In genomic region chr1:3085721-3086120, GRCh38 we compare ENCODE assay signal across 37 cellular contexts. TPM values are rescaled to one million over a fixed set of nuclear protein-coding genes. Genes with fewer than 3 reads are reported as not detected.
"Had no signal": no experiment of that assay in that cellular context is flagged by ENCODE, and none has a peak within 500 bp of the region (broad histone marks: within the 10 kb centered on the region; RNA-seq: fewer than 3 reads in every experiment).

No MANE protein-coding gene starts in this region.

- H3K4me3 ChIP-seq: MG63 had no signal

- H3K27ac ChIP-seq: KMS-11 had no signal

- H3K4me2 ChIP-seq: KMS-11 had no signal

- DNase-seq: Karpas-422, Kasumi-1, KBM-7, KG1, MG63, MM.1S, MV-4-11, NCI-H1048, NCI-H1092, NCI-H1092 treated with DMSO at 0.1 percent for 48 hours, NCI-H1105, NCI-H1105 treated with DMSO at 0.1 percent for 48 hours, NCI-H1417, NCI-H1417 treated with DMSO at 0.1 percent for 48 hours, NCI-H1436, NCI-H1436 treated with DMSO at 0.1 percent for 48 hours, NCI-H146, NCI-H1694, NCI-H1694 treated with DMSO at 0.1 percent for 48 hours, NCI-H187, NCI-H187 treated with DMSO at 0.1 percent for 48 hours, NCI-H1930, NCI-H2029, NCI-H2029 treated with DMSO at 0.1 percent for 48 hours, NCI-H2081, NCI-H2081 treated with DMSO at 0.1 percent for 48 hours, NCI-H2107, NCI-H2171, NCI-H2227 treated with DMSO at 0.1 percent for 48 hours, NCI-H226, NCI-H345, NCI-H446, NCI-H446 treated with DMSO at 0.1 percent for 48 hours had no signal

- H3K36me3 ChIP-seq: MG63 had no signal

- H3K9ac ChIP-seq: KMS-11 had no signal

- H3K27me3 ChIP-seq: MG63 had no signal

- H3K9me3 ChIP-seq: MG63 had no signal

RNA-seq across cellular contexts. Expression of gene PRDM16, which starts 16.7 kb away (rescaled TPM):
- total RNA-seq: LHCN-M2, M059J, MCF 10A had no signal
